21 cellular contexts compared by ENCODE assay signal in genomic region chr20:23629542-23630391, GRCh38. TPM values are rescaled to one million over a fixed set of nuclear protein-coding genes. Genes with fewer than 3 reads are reported as not detected.
DNase-seq lines count a peak whose midpoint lies in the region; ATAC-seq and TF ChIP-seq lines count a peak whose summit lies in the region.
"Had no signal": no experiment of that assay in that cellular context is flagged by ENCODE, and none has a peak within 500 bp of the region (broad histone marks: within the 10 kb centered on the region; RNA-seq: fewer than 3 reads in every experiment).

No MANE protein-coding gene starts in this region.

- no peaks in the 10 kb centered on the region for H4K20me1 ChIP-seq in GM23248 (ENCODE audit: insufficient read depth)

- peaks cover 28% of the 10 kb centered on the region for H3K4me1 Mint-ChIP-seq in endodermal cell

- H3K79me2 ChIP-seq in GM23248 (ENCODE audit: insufficient read depth): 0 out of 2 replicates have a peak, but pooled peaks cover 3% of the 10 kb centered on the region

- no peaks in the 10 kb centered on the region for H3K9me2 ChIP-seq in GM23248 (ENCODE audit: insufficient read depth)

- H3K4me3 ChIP-seq in left ventricle myocardium inferior (no peak overlapping the region), endodermal cell (ENCODE audit: low read length) (no peak overlapping the region), mucosa of stomach (ENCODE audit: low read length) (no peak overlapping the region), vagina (no peak overlapping the region), GM23248 (no peak overlapping the region)
- H3K4me3 ChIP-seq: SK-N-MC, thyroid gland had no signal

- H3K27ac ChIP-seq in left ventricle myocardium inferior (replicated peaks) (peak overlapping the region; percentile 68), endodermal cell (ENCODE audit: low read depth, low read length) (no peak overlapping the region), vagina (peak overlapping the region; percentile 36), GM23248 (no peak overlapping the region)
- H3K27ac ChIP-seq: SK-N-MC, thyroid gland had no signal

- no peak overlapping the region for H3K4me2 ChIP-seq in GM23248 (ENCODE audit: unreplicated experiment)

- peaks cover 16% of the 10 kb centered on the region for H3K36me3 Mint-ChIP-seq in endodermal cell (ENCODE audit: low read depth)

- intact Hi-C loops in left ventricle myocardium inferior (cut with micrococcal nuclease): no loop called here
- intact Hi-C loops in Right ventricle myocardium inferior (cut with DNase I): no loop called here
- intact Hi-C loops in vagina (cut with DNase I): no loop called here

- 88 to 92% methylated on average over 12 of the region's 12 CpGs for WGBS in endodermal cell (ENCODE audit: insufficient coverage in 1 of 2, insufficient read length in 1 of 2), 2 experiments
- WGBS in GM23248 (ENCODE audit: low coverage in 1 of 2, low lambda C conversion rate in 2 of 2, missing lambda C conversion rate in 2 of 2), 2 experiments: 79 to 80% methylated on average over 12 of the region's 12 CpGs

- H3K27me3 ChIP-seq in left ventricle myocardium inferior (ENCODE audit: low read depth): no peaks in the 10 kb centered on the region
- no peaks in the 10 kb centered on the region for H3K27me3 ChIP-seq in endodermal cell (ENCODE audit: control insufficient read depth, insufficient read depth, low read length, poor library complexity, severe bottlenecking)
- H3K27me3 ChIP-seq in mucosa of stomach (ENCODE audit: control insufficient read depth, insufficient read depth, low read length): no peaks in the 10 kb centered on the region
- H3K27me3 ChIP-seq in vagina: no peaks in the 10 kb centered on the region
- H3K27me3 ChIP-seq in GM23248 (replicated peaks; ENCODE audit: insufficient read depth): no peaks in the 10 kb centered on the region
- H3K27me3 ChIP-seq: thyroid gland had no signal

- no peak overlapping the region for H2AFZ ChIP-seq in GM23248

- peaks cover 31% of the 10 kb centered on the region for H3K36me3 ChIP-seq in left ventricle myocardium inferior
- H3K36me3 ChIP-seq in endodermal cell (ENCODE audit: control insufficient read depth, insufficient read depth, low read length): no peaks in the 10 kb centered on the region
- H3K36me3 ChIP-seq in mucosa of stomach (ENCODE audit: control insufficient read depth, insufficient read depth, low read length): peaks cover 12% of the 10 kb centered on the region
- peaks cover 0 to 15% of the 10 kb centered on the region in 2 donors for H3K36me3 ChIP-seq in vagina
- H3K36me3 ChIP-seq in GM23248 (ENCODE audit: low read depth): no peaks in the 10 kb centered on the region

- H3K9ac ChIP-seq in endodermal cell (ENCODE audit: extremely low read depth, low read length, poor library complexity, severe bottlenecking): no peak overlapping the region
- peak overlapping the region; percentile 16 for H3K9ac ChIP-seq in mucosa of stomach (ENCODE audit: low read length)
- H3K9ac ChIP-seq in GM23248: no peak overlapping the region

- in situ Hi-C loops in GM23248 (cut with MboI): no loop called here

- no peaks in the 10 kb centered on the region for H3K9me3 Mint-ChIP-seq in endodermal cell

- peaks cover 5% of the 10 kb centered on the region; the same call in 1 of the 2 replicates for H3F3A ChIP-seq in GM23248 (ENCODE audit: insufficient read depth)

- TF ChIP-seq CTCF in left ventricle myocardium inferior (IDR thresholded peaks at IDR 0.05; ENCODE audit: borderline replicate concordance): no peak
- TF ChIP-seq CTCF in endodermal cell (conservative IDR thresholded peaks at IDR 0.05): no peak
- no peak for TF ChIP-seq CTCF in vagina (IDR thresholded peaks at IDR 0.05)

- no peaks in the 10 kb centered on the region for H3K27me3 Mint-ChIP-seq in endodermal cell (ENCODE audit: insufficient read depth)

- H3K4me1 ChIP-seq in left ventricle myocardium inferior (peaks cover 44% of the 10 kb centered on the region), endodermal cell (ENCODE audit: control insufficient read depth, insufficient read depth, low read length) (peaks cover 2% of the 10 kb centered on the region), mucosa of stomach (ENCODE audit: control insufficient read depth, insufficient read depth, low read length) (peaks cover 35% of the 10 kb centered on the region), vagina (peaks cover 20% of the 10 kb centered on the region), GM23248 (ENCODE audit: insufficient read depth) (0 out of 2 replicates have a peak, but pooled peaks cover 7% of the 10 kb centered on the region)

- no peak for ATAC-seq in Right ventricle myocardium inferior

- no peak overlapping the region for H3K4me3 Mint-ChIP-seq in endodermal cell

- TF ChIP-seq POLR2A in vagina (IDR thresholded peaks at IDR 0.05): no peak

- no peaks in the 10 kb centered on the region for H3K9me3 ChIP-seq in left ventricle myocardium inferior (replicated peaks)
- peaks cover 4% of the 10 kb centered on the region for H3K9me3 ChIP-seq in endodermal cell (ENCODE audit: control insufficient read depth, low read length)
- no peaks in the 10 kb centered on the region for H3K9me3 ChIP-seq in mucosa of stomach (ENCODE audit: control insufficient read depth, low read length)
- no peaks in the 10 kb centered on the region for H3K9me3 ChIP-seq in vagina
- H3K9me3 ChIP-seq in GM23248 (ENCODE audit: low read depth): no peaks in the 10 kb centered on the region
- H3K9me3 ChIP-seq: thyroid gland had no signal

- no peak overlapping the region for H3K27ac Mint-ChIP-seq in endodermal cell

- DNase-seq in left ventricle myocardium inferior (no peak), Right ventricle myocardium inferior (ENCODE audit: missing footprints) (no peak), endodermal cell (peak; percentile 37), vagina (ENCODE audit: extremely low spot score in 2 of 2) (no peak), GM23248 (no peak), NCI-H226 (no peak)
- DNase-seq in central memory CD4-positive, alpha-beta T cell: no peak
- DNase-seq: activated effector memory CD4-positive, alpha-beta T cell treated with Interleukin-2 at 50 U/mL for 16 hours; DMS153; hippocampal formation; KG1; kidney; NCI-H2029 treated with DMSO at 0.1 percent for 48 hours; NCI-H524 treated with DMSO at 0.1 percent for 48 hours had no signal

RNA-seq across cellular contexts. Expression of gene CST3, which starts 8.0 kb away (rescaled TPM):
- total RNA-seq in left ventricle myocardium inferior (576 TPM), Right ventricle myocardium inferior (1,033 TPM), endodermal cell (100 to 1,000 TPM; 131 to 177 TPM), vagina (1,106 TPM)
- 161 TPM for polyA plus RNA-seq in endodermal cell (2013, experiment 1 of 2)
- 145 TPM for polyA plus RNA-seq in endodermal cell (2013, experiment 2 of 2)
- 396 and 478 TPM in 2 replicates for total RNA-seq in GM23248 (2014; rRNA removed; shearing (Covaris generic))
- polyA plus RNA-seq in GM23248 (2016; fragmentation: Nextera tagmentation; extraction: Ambion mirVana): 782 and 784 TPM in 2 replicates
- total RNA-seq: OCI-LY7 had no signal

RNA-seq across cellular contexts. Expression of gene CST9, which starts 24.1 kb away (rescaled TPM):
- total RNA-seq in left ventricle myocardium inferior (not detected), Right ventricle myocardium inferior (not detected), endodermal cell (not detected), vagina (not detected)
- polyA plus RNA-seq in endodermal cell (2013, experiment 1 of 2): not detected
- not detected for polyA plus RNA-seq in endodermal cell (2013, experiment 2 of 2)
- total RNA-seq in GM23248 (2014; rRNA removed; shearing (Covaris generic)): not detected in 2 replicates
- not detected in 2 replicates for polyA plus RNA-seq in GM23248 (2016; fragmentation: Nextera tagmentation; extraction: Ambion mirVana)
- total RNA-seq: A172, fibroblast of lung, kidney, mucosa of gallbladder, OCI-LY7, thyroid gland had no signal
- polyA plus RNA-seq: fibroblast of lung had no signal

RNA-seq across cellular contexts. Expression of gene CST4, which starts 59.1 kb away (rescaled TPM):
- not detected for total RNA-seq in left ventricle myocardium inferior
- not detected for total RNA-seq in Right ventricle myocardium inferior
- 1 to 10 TPM; 2.0 to 2.3 TPM for total RNA-seq in endodermal cell
- 0.68 TPM for polyA plus RNA-seq in endodermal cell (2013, experiment 1 of 2)
- 0.54 TPM for polyA plus RNA-seq in endodermal cell (2013, experiment 2 of 2)
- total RNA-seq in vagina: not detected
- not detected in 2 replicates for total RNA-seq in GM23248 (2014; rRNA removed; shearing (Covaris generic))
- not detected in 2 replicates for polyA plus RNA-seq in GM23248 (2016; fragmentation: Nextera tagmentation; extraction: Ambion mirVana)
- total RNA-seq: A172, kidney, OCI-LY7 had no signal

Comparison
In these comparisons a context has a peak if more than half of its experiments do, and no peak if none do; other contexts are left out.
1. H3K27ac ChIP-seq: peak in left ventricle myocardium inferior (single experiment) and vagina (single experiment); none in endodermal cell (single experiment) and GM23248 (single experiment).